Comparison of ENCODE assay signal across 2 cellular contexts in genomic region chr15:39587910-39588530, GRCh38.
TF ChIP-seq lines count a peak whose summit lies in the region.

No MANE protein-coding gene starts in this region.

TF ChIP-seq in IMR-90, 13 proteins besides CTCF, POLR2A, EP300 and RAD21:
- TF ChIP-seq SMC3 (IDR thresholded peaks at IDR 0.05; ENCODE audit: low read depth, low read length) (no peak), MAFK (IDR thresholded peaks at IDR 0.05; ENCODE audit: low read depth, low read length) (0 out of 2 replicates have a peak, but pooled peaks have one; percentile 29), CEBPB (IDR thresholded peaks at IDR 0.05; ENCODE audit: low read depth, low read length) (no peak), ELK1 (IDR thresholded peaks at IDR 0.05; ENCODE audit: borderline replicate concordance, low read depth, low read length) (no peak), MAZ (IDR thresholded peaks at IDR 0.05; ENCODE audit: borderline replicate concordance, low read depth, low read length) (peak; percentile 34; the same call in 1 of the 2 replicates), USF2 (IDR thresholded peaks at IDR 0.05; ENCODE audit: low read depth, low read length) (no peak), CHD1 (IDR thresholded peaks at IDR 0.05; ENCODE audit: low read depth, low read length) (0 out of 2 replicates have a peak, but pooled peaks have one; percentile 14), RCOR1 (IDR thresholded peaks at IDR 0.05; ENCODE audit: insufficient replicate concordance, low read length) (no peak)
TF ChIP-seq in IMR-90: peak in this region for 3.

TF ChIP-seq in endothelial cell of umbilical vein, 7 proteins besides CTCF, POLR2A, EP300 and RAD21:
- peak; percentile 34 for TF ChIP-seq POLR2AphosphoS5 (IDR thresholded peaks at IDR 0.05; ENCODE audit: insufficient read depth, low read depth, low read length)
- TF ChIP-seq MYC (IDR thresholded peaks at IDR 0.05; ENCODE audit: low read depth, low read length), result no peak
